ENCODE assay signal across 8 cellular contexts in genomic region chr5:180352976-180353225, GRCh38. TPM values are rescaled to one million over a fixed set of nuclear protein-coding genes. Genes with fewer than 3 reads are reported as not detected.
DNase-seq lines count a peak whose midpoint lies in the region; ATAC-seq and TF ChIP-seq lines count a peak whose summit lies in the region.

No MANE protein-coding gene starts in this region.

- H2AFZ ChIP-seq in H9 (ENCODE audit: low read length), result no peak overlapping the region

- H3K23me2 ChIP-seq in H9 (ENCODE audit: insufficient read length, low read depth, low read length, poor library complexity, severe bottlenecking), result peaks cover 17% of the 10 kb centered on the region

- peak; percentile 31 for ATAC-seq in activated naive CD8-positive, alpha-beta T cell treated with anti-CD3 and anti-CD28 coated beads, Interleukin-2, amount 10 ng/mL, durations not matched to agents 7 days and 5 days (ENCODE audit: low read depth)
- peak; percentile 27 for ATAC-seq in memory B cell (ENCODE audit: low read depth)
- no peak for ATAC-seq in activated CD8-positive, alpha-beta memory T cell treated with anti-CD3 and anti-CD28 coated beads, Interleukin-2, amount 10 ng/mL, durations not matched to agents 7 days and 5 days

- no peaks in the 10 kb centered on the region for H3K9me3 ChIP-seq in H9 (ENCODE audit: control insufficient read depth, low read depth, low read length)

- POLR2A ChIA-PET in activated naive CD8-positive, alpha-beta T cell treated with anti-CD3 and anti-CD28 coated beads, Interleukin-2, amount 10 ng/mL, durations not matched to agents 7 days and 5 days (lab: Charles Lee), result no interaction called here

- H3K4me1 ChIP-seq in H9 (ENCODE audit: insufficient read depth, low read length), result peaks cover 12% of the 10 kb centered on the region; the same call in 1 of the 2 replicates

- H3K79me2 ChIP-seq in H9 (ENCODE audit: insufficient read depth, low read length), result peaks cover 36% of the 10 kb centered on the region; the same call in 1 of the 2 replicates

- no peak overlapping the region for H2BK5ac ChIP-seq in H9 (ENCODE audit: insufficient read length, low read length)

- H3K23ac ChIP-seq in H9 (ENCODE audit: insufficient read length, low read depth, low read length), result no peak overlapping the region

- CTCF ChIA-PET in activated CD8-positive, alpha-beta memory T cell treated with anti-CD3 and anti-CD28 coated beads, Interleukin-2, amount 10 ng/mL, durations not matched to agents 7 days and 5 days (lab: Charles Lee), result no interaction called here

- no peak overlapping the region for H2AK5ac ChIP-seq in H9 (ENCODE audit: insufficient read length, low read length)

- H3K4me2 ChIP-seq in H9 (ENCODE audit: insufficient read depth, insufficient read length, low read length), result peak overlapping the region; percentile 88

- H3K27me3 Mint-ChIP-seq in H9 (ENCODE audit: low read depth), result peaks cover 30% of the 10 kb centered on the region
- peaks cover 51% of the 10 kb centered on the region for H3K27me3 Mint-ChIP-seq in activated naive CD8-positive, alpha-beta T cell treated with anti-CD3 and anti-CD28 coated beads, Interleukin-2, amount 10 ng/mL, durations not matched to agents 7 days and 5 days
- H3K27me3 Mint-ChIP-seq in memory B cell, result peaks cover 36% of the 10 kb centered on the region
- H3K27me3 Mint-ChIP-seq in activated CD8-positive, alpha-beta memory T cell treated with anti-CD3 and anti-CD28 coated beads, Interleukin-2, amount 10 ng/mL, durations not matched to agents 7 days and 5 days, result peaks cover 68% of the 10 kb centered on the region
- peaks cover 61% of the 10 kb centered on the region for H3K27me3 Mint-ChIP-seq in T-helper 2 cell treated with Interferon-gamma antibody and Interleukin-4, amounts not matched to agents 5 μg/mL and 100 μg/mL, for 36 hours (ENCODE audit: low read depth)

- H3K36me3 Mint-ChIP-seq in H9 (ENCODE audit: insufficient read depth in 1 of 3, low read depth in 3 of 3), result peaks cover 19 to 20% (median 19%) of the 10 kb centered on the region in 3 experiments; a peak in 6 of 7 replicates
- H3K36me3 Mint-ChIP-seq in activated naive CD8-positive, alpha-beta T cell treated with anti-CD3 and anti-CD28 coated beads, Interleukin-2, amount 10 ng/mL, durations not matched to agents 7 days and 5 days, result no peaks in the 10 kb centered on the region
- H3K36me3 Mint-ChIP-seq in memory B cell, result no peaks in the 10 kb centered on the region
- no peaks in the 10 kb centered on the region for H3K36me3 Mint-ChIP-seq in activated CD8-positive, alpha-beta memory T cell treated with anti-CD3 and anti-CD28 coated beads, Interleukin-2, amount 10 ng/mL, durations not matched to agents 7 days and 5 days
- H3K36me3 Mint-ChIP-seq in T-helper 2 cell treated with Interferon-gamma antibody and Interleukin-4, amounts not matched to agents 5 μg/mL and 100 μg/mL, for 36 hours (ENCODE audit: low read depth), result no peaks in the 10 kb centered on the region

- DNase-seq in AG08395 (ENCODE audit: low spot score) (peak; percentile 5), H9 (no peak), memory B cell (ENCODE audit: low spot score in 2 of 2) (peak in 1 of 2 donors; percentile 34), DMS153 treated with DMSO at 0.1 percent for 48 hours (lab: John Stamatoyannopoulos, UW; ENCODE audit: unreplicated experiment) (no peak), NCI-H69 (lab: John Stamatoyannopoulos, UW) (no peak)
- DNase-seq in activated naive CD8-positive, alpha-beta T cell treated with anti-CD3 and anti-CD28 coated beads, Interleukin-2, amount 10 ng/mL, durations not matched to agents 7 days and 5 days, result peak; percentile 58
- no peak for DNase-seq in activated CD8-positive, alpha-beta memory T cell treated with anti-CD3 and anti-CD28 coated beads, Interleukin-2, amount 10 ng/mL, durations not matched to agents 7 days and 5 days
- no peak for DNase-seq in T-helper 2 cell treated with Interferon-gamma antibody and Interleukin-4, amounts not matched to agents 5 μg/mL and 100 μg/mL, for 36 hours (ENCODE audit: low spot score)

- H3K14ac ChIP-seq in H9 (ENCODE audit: insufficient read depth, low read length), result peak overlapping the region; percentile 16

- no peak overlapping the region for H3K4ac ChIP-seq in H9 (ENCODE audit: low read depth, low read length)

- peak overlapping the region; percentile 54 for H3K9ac ChIP-seq in H9 (ENCODE audit: extremely low read depth, insufficient read length, low read length)

- no peak overlapping the region; the same call in 1 of the 2 replicates for H2BK15ac ChIP-seq in H9 (ENCODE audit: low read depth, low read length)

- H3K27ac ChIP-seq in H9 (ENCODE audit: insufficient read length, low read depth, low read length), result no peak overlapping the region

- no CpG with 5 or more reads among the region's 33 CpGs for WGBS in H9 (ENCODE audit: extremely low coverage, insufficient read length, low lambda C conversion rate)

- no peak overlapping the region for H3T11ph ChIP-seq in H9 (ENCODE audit: low read length)

- peaks cover 8% of the 10 kb centered on the region for H3K79me1 ChIP-seq in H9 (ENCODE audit: insufficient read depth, low read depth, low read length, poor library complexity, severe bottlenecking)

- H3K9me3 Mint-ChIP-seq in H9 (no peaks in the 10 kb centered on the region; a peak in 1 of 5 replicates), memory B cell (no peaks in the 10 kb centered on the region)
- no peaks in the 10 kb centered on the region for H3K9me3 Mint-ChIP-seq in activated naive CD8-positive, alpha-beta T cell treated with anti-CD3 and anti-CD28 coated beads, Interleukin-2, amount 10 ng/mL, durations not matched to agents 7 days and 5 days
- no peaks in the 10 kb centered on the region for H3K9me3 Mint-ChIP-seq in activated CD8-positive, alpha-beta memory T cell treated with anti-CD3 and anti-CD28 coated beads, Interleukin-2, amount 10 ng/mL, durations not matched to agents 7 days and 5 days (ENCODE audit: low read depth)
- no peaks in the 10 kb centered on the region for H3K9me3 Mint-ChIP-seq in T-helper 2 cell treated with Interferon-gamma antibody and Interleukin-4, amounts not matched to agents 5 μg/mL and 100 μg/mL, for 36 hours

- H4K5ac ChIP-seq in H9 (ENCODE audit: insufficient read length, low read depth, low read length), result no peak overlapping the region

- no peak overlapping the region for H2BK12ac ChIP-seq in H9 (ENCODE audit: insufficient read length, low read depth, low read length)

- H3K27ac Mint-ChIP-seq in H9 (no peak overlapping the region), memory B cell (no peak overlapping the region)
- H3K27ac Mint-ChIP-seq in activated naive CD8-positive, alpha-beta T cell treated with anti-CD3 and anti-CD28 coated beads, Interleukin-2, amount 10 ng/mL, durations not matched to agents 7 days and 5 days, result no peak overlapping the region
- H3K27ac Mint-ChIP-seq in activated CD8-positive, alpha-beta memory T cell treated with anti-CD3 and anti-CD28 coated beads, Interleukin-2, amount 10 ng/mL, durations not matched to agents 7 days and 5 days, result no peak overlapping the region
- no peak overlapping the region for H3K27ac Mint-ChIP-seq in T-helper 2 cell treated with Interferon-gamma antibody and Interleukin-4, amounts not matched to agents 5 μg/mL and 100 μg/mL, for 36 hours

- TF ChIP-seq CTCF in H9 (conservative IDR thresholded peaks at IDR 0.05), result no peak

- H3K18ac ChIP-seq in H9 (ENCODE audit: insufficient read length, low read depth, low read length), result no peak overlapping the region

- H4K8ac ChIP-seq in H9 (replicated peaks; ENCODE audit: insufficient read length, low read depth, low read length), result no peak overlapping the region

- H2BK20ac ChIP-seq in H9 (ENCODE audit: low read depth, low read length, poor library complexity, severe bottlenecking), result no peak overlapping the region

- H4K20me1 ChIP-seq in H9 (ENCODE audit: control insufficient read depth, insufficient read depth, insufficient read length), result peaks cover 3% of the 10 kb centered on the region

- peak overlapping the region; percentile 82 to 91; a peak in 4 of 5 replicates for H3K4me3 Mint-ChIP-seq in H9
- H3K4me3 Mint-ChIP-seq in activated naive CD8-positive, alpha-beta T cell treated with anti-CD3 and anti-CD28 coated beads, Interleukin-2, amount 10 ng/mL, durations not matched to agents 7 days and 5 days, result no peak overlapping the region
- no peak overlapping the region for H3K4me3 Mint-ChIP-seq in memory B cell
- H3K4me3 Mint-ChIP-seq in activated CD8-positive, alpha-beta memory T cell treated with anti-CD3 and anti-CD28 coated beads, Interleukin-2, amount 10 ng/mL, durations not matched to agents 7 days and 5 days, result no peak overlapping the region
- no peak overlapping the region for H3K4me3 Mint-ChIP-seq in T-helper 2 cell treated with Interferon-gamma antibody and Interleukin-4, amounts not matched to agents 5 μg/mL and 100 μg/mL, for 36 hours

- no peak overlapping the region for H2BK120ac ChIP-seq in H9 (ENCODE audit: low read depth, low read length, poor library complexity, severe bottlenecking)

- H3K4me1 Mint-ChIP-seq in H9 (peaks cover 40 to 41% of the 10 kb centered on the region in 2 experiments), memory B cell (peaks cover 5% of the 10 kb centered on the region)
- H3K4me1 Mint-ChIP-seq in activated naive CD8-positive, alpha-beta T cell treated with anti-CD3 and anti-CD28 coated beads, Interleukin-2, amount 10 ng/mL, durations not matched to agents 7 days and 5 days, result no peaks in the 10 kb centered on the region
- H3K4me1 Mint-ChIP-seq in activated CD8-positive, alpha-beta memory T cell treated with anti-CD3 and anti-CD28 coated beads, Interleukin-2, amount 10 ng/mL, durations not matched to agents 7 days and 5 days, result peaks cover 5% of the 10 kb centered on the region
- peaks cover 2% of the 10 kb centered on the region for H3K4me1 Mint-ChIP-seq in T-helper 2 cell treated with Interferon-gamma antibody and Interleukin-4, amounts not matched to agents 5 μg/mL and 100 μg/mL, for 36 hours (ENCODE audit: low read depth)

- no peak overlapping the region for H4K91ac ChIP-seq in H9 (ENCODE audit: insufficient read length, low read depth, low read length)

- H3K27me3 ChIP-seq in H9 (ENCODE audit: insufficient read depth, low read length), result peaks cover 6% of the 10 kb centered on the region; the same call in 1 of the 2 replicates

- no peak overlapping the region for H3K56ac ChIP-seq in H9 (ENCODE audit: insufficient read length, low read depth, low read length)

RNA-seq across cellular contexts. Expression of gene GFPT2, which starts 0.2 kb away (rescaled TPM):
- total RNA-seq in H9 (2021), result 85.0 and 89.8 TPM in 2 replicates
- 10 to 100 TPM in 1 of 2 experiments, 1 to 10 TPM in 1; 9.5 to 10.1 TPM for total RNA-seq in activated naive CD8-positive, alpha-beta T cell treated with anti-CD3 and anti-CD28 coated beads, Interleukin-2, amount 10 ng/mL, durations not matched to agents 7 days and 5 days
- total RNA-seq in activated CD8-positive, alpha-beta memory T cell treated with anti-CD3 and anti-CD28 coated beads, Interleukin-2, amount 10 ng/mL, durations not matched to agents 7 days and 5 days, result under 1 TPM; 0.15 to 0.37 TPM

Comparison
In these comparisons a context has a peak if more than half of its experiments do, and no peak if none do; other contexts are left out.
1. DNase-seq: peak in AG08395 (single experiment) and activated naive CD8-positive, alpha-beta T cell treated with anti-CD3 and anti-CD28 coated beads, Interleukin-2, amount 10 ng/mL, durations not matched to agents 7 days and 5 days (single experiment); none in H9 (single experiment), activated CD8-positive, alpha-beta memory T cell treated with anti-CD3 and anti-CD28 coated beads, Interleukin-2, amount 10 ng/mL, durations not matched to agents 7 days and 5 days (single experiment), T-helper 2 cell treated with Interferon-gamma antibody and Interleukin-4, amounts not matched to agents 5 μg/mL and 100 μg/mL, for 36 hours (single experiment), DMS153 treated with DMSO at 0.1 percent for 48 hours (single experiment) and NCI-H69 (single experiment).
2. H3K4me3 Mint-ChIP-seq: peak in H9 (2 of 2); none in activated naive CD8-positive, alpha-beta T cell treated with anti-CD3 and anti-CD28 coated beads, Interleukin-2, amount 10 ng/mL, durations not matched to agents 7 days and 5 days (single experiment), memory B cell (single experiment), activated CD8-positive, alpha-beta memory T cell treated with anti-CD3 and anti-CD28 coated beads, Interleukin-2, amount 10 ng/mL, durations not matched to agents 7 days and 5 days (single experiment) and T-helper 2 cell treated with Interferon-gamma antibody and Interleukin-4, amounts not matched to agents 5 μg/mL and 100 μg/mL, for 36 hours (single experiment).
3. RNA of gene GFPT2, which starts 0.2 kb away (total RNA-seq): 85.0 to 89.8 TPM in H9 and 9.5 to 10.1 TPM in activated naive CD8-positive, alpha-beta T cell treated with anti-CD3 and anti-CD28 coated beads, Interleukin-2, amount 10 ng/mL, durations not matched to agents 7 days and 5 days; 0.15 to 0.37 TPM in activated CD8-positive, alpha-beta memory T cell treated with anti-CD3 and anti-CD28 coated beads, Interleukin-2, amount 10 ng/mL, durations not matched to agents 7 days and 5 days; every median in the first group is over 4 times any median in the second.